ENCODE assay signal across 19 cellular contexts in the genomic region with DNA sequence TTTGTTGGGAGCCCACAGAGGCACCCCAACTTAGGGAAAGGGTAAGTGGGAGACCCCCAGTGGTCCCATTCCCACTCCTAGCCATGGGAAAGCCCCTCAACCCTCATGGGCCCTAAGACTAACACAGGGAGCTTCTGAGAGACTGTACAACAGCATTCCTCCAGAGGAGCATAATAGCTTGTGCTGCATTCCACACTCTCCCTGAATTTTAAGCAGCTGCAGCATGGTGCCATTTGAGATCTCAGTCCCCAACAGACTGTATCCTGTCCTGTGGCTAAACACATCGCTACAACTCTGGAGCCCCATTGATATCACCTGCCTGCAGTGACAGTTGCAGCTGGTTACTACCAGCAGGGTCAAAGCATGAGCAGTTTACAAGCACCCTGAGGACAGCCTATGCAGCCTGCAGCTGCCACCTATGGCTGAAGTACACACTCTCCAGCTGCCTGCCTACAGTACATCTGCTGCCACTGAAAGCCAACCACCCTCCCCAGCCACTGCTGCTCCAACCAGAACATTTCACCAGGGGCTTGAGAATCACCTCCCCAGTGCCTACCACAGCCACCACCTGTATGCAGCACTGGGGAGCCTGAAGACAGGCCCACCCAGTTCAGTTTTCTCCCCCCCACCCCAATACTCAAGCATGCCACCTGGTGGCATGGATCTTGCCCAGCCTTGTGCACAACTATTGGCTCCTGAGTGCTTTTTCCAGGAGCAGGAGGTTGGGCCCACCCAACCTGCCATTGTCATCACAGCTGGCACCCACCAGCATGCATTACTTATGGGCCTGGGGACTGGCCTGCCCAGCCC.
"Had no signal": no experiment of that assay in that cellular context is flagged by ENCODE, and none has a peak within 500 bp of the region (broad histone marks: within the 10 kb centered on the region; RNA-seq: fewer than 3 reads in every experiment).

No MANE protein-coding gene starts in this region.

- H3K9me3 Mint-ChIP-seq: activated naive CD8-positive, alpha-beta T cell treated with anti-CD3 and anti-CD28 coated beads, Interleukin-2, amount 50 U/mL, for 24 hours; activated T-cell treated with anti-CD3 and anti-CD28 coated beads, Interleukin-2, amount 50 U/mL, for 4 hours had no signal

- H3K36me3 Mint-ChIP-seq: T-cell had no signal

- H3K27ac Mint-ChIP-seq: activated CD4-positive, alpha-beta memory T cell treated with anti-CD3 and anti-CD28 coated beads, Interleukin-2, amount 10 ng/mL, durations not matched to agents 7 days and 5 days; activated naive CD4-positive, alpha-beta T cell treated with anti-CD3 and anti-CD28 coated beads for 36 hours; activated naive CD8-positive, alpha-beta T cell treated with anti-CD3 and anti-CD28 coated beads, Interleukin-2, amount 50 U/mL, for 24 hours; natural killer cell; stimulated activated naive CD8-positive, alpha-beta T cell treated with anti-CD3 and anti-CD28 coated beads, Interleukin-15, Interleukin-2, amounts not matched to agents 100 ng/mL and 50 ng/mL, for 24 hours; T-cell had no signal

- H3K4me1 Mint-ChIP-seq: activated CD4-positive, alpha-beta memory T cell treated with anti-CD3 and anti-CD28 coated beads, Interleukin-2, amount 10 ng/mL, durations not matched to agents 7 days and 5 days; activated naive CD8-positive, alpha-beta T cell treated with anti-CD3 and anti-CD28 coated beads, Interleukin-2, amount 50 U/mL, for 24 hours; central memory CD8-positive, alpha-beta T cell; natural killer cell; T-cell had no signal

- H3K36me3 ChIP-seq: brain microvascular endothelial cell, esophagus muscularis mucosa, gastroesophageal sphincter, heart left ventricle, tibial nerve had no signal

- H3K27me3 ChIP-seq: brain microvascular endothelial cell, esophagus muscularis mucosa, gastroesophageal sphincter, heart left ventricle, tibial nerve had no signal

- H3K9me3 ChIP-seq: esophagus muscularis mucosa, gastroesophageal sphincter had no signal

- H3K4me3 ChIP-seq: esophagus muscularis mucosa, gastroesophageal sphincter, heart left ventricle, tibial nerve had no signal

- H3K27ac ChIP-seq: brain microvascular endothelial cell, esophagus muscularis mucosa, gastroesophageal sphincter, heart left ventricle, tibial nerve had no signal

- H3K4me3 Mint-ChIP-seq: activated CD4-positive, alpha-beta memory T cell treated with anti-CD3 and anti-CD28 coated beads, Interleukin-2, amount 10 ng/mL, durations not matched to agents 7 days and 5 days; activated naive CD4-positive, alpha-beta T cell treated with anti-CD3 and anti-CD28 coated beads for 36 hours; activated naive CD8-positive, alpha-beta T cell treated with anti-CD3 and anti-CD28 coated beads, Interleukin-2, amount 50 U/mL, for 24 hours; activated T-cell treated with anti-CD3 and anti-CD28 coated beads, Interleukin-2, amount 50 U/mL, for 4 hours; central memory CD8-positive, alpha-beta T cell; natural killer cell; stimulated activated naive CD8-positive, alpha-beta T cell treated with anti-CD3 and anti-CD28 coated beads, Interleukin-15, Interleukin-2, amounts not matched to agents 100 ng/mL and 50 ng/mL, for 24 hours; T-cell had no signal

- ATAC-seq: activated naive CD8-positive, alpha-beta T cell treated with anti-CD3 and anti-CD28 coated beads, Interleukin-2, amount 50 U/mL, for 24 hours; activated T-cell treated with anti-CD3 and anti-CD28 coated beads, Interleukin-2, amount 50 U/mL, for 4 hours; gastroesophageal sphincter; heart left ventricle; natural killer cell; T-cell had no signal

- H3K27me3 Mint-ChIP-seq: activated CD4-positive, alpha-beta memory T cell treated with anti-CD3 and anti-CD28 coated beads, Interleukin-2, amount 10 ng/mL, durations not matched to agents 7 days and 5 days; activated naive CD8-positive, alpha-beta T cell treated with anti-CD3 and anti-CD28 coated beads, Interleukin-2, amount 50 U/mL, for 24 hours; central memory CD8-positive, alpha-beta T cell; stimulated activated naive CD8-positive, alpha-beta T cell treated with anti-CD3 and anti-CD28 coated beads, Interleukin-15, Interleukin-2, amounts not matched to agents 100 ng/mL and 50 ng/mL, for 24 hours; T-cell had no signal

- H3K4me1 ChIP-seq: esophagus muscularis mucosa, gastroesophageal sphincter, heart left ventricle, tibial nerve had no signal

- DNase-seq: activated CD4-positive, alpha-beta memory T cell treated with anti-CD3 and anti-CD28 coated beads, Interleukin-2, amount 10 ng/mL, durations not matched to agents 7 days and 5 days; activated CD4-positive, alpha-beta T cell treated with anti-CD3 and anti-CD28 coated beads for 48 hours; activated CD4-positive, CD25-positive, alpha-beta regulatory T cell; activated naive CD4-positive, alpha-beta T cell treated with anti-CD3 and anti-CD28 coated beads for 36 hours; activated naive CD8-positive, alpha-beta T cell treated with anti-CD3 and anti-CD28 coated beads, Interleukin-2, amount 50 U/mL, for 24 hours; activated T-cell treated with anti-CD3 and anti-CD28 coated beads, Interleukin-2, amount 50 U/mL, for 4 hours; anterior cingulate cortex; brain microvascular endothelial cell; effector CD4-positive, alpha-beta T cell; heart left ventricle; natural killer cell; nucleus accumbens; stimulated activated CD4-positive, alpha-beta T cell treated with anti-CD3 and anti-CD28 coated beads, Interleukin-2, amount 100 ng/mL, for 24 hours; T-cell had no signal
